Comparison of ENCODE assay signal across 18 cellular contexts in the genomic region with DNA sequence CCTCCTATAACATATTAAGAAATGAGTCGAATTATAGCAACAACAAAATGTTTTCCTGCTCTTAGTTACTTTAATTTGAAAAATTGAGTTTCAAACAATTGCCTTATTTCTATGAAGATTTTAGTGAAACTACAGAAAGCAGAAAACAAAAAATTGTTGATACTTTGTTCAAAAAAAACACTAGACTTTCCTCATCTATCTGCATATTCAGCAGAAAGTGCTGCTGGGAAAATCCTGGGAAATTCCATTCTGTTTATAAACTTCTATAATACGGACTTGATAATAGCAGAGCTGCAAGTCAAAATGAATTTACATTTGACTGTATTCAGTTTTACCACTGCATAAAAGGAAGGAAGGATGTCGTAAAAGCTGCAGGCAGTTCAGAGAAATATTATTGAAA. TPM values are rescaled to one million over a fixed set of nuclear protein-coding genes. Genes with fewer than 3 reads are reported as not detected.
DNase-seq lines count a peak whose midpoint lies in the region; ATAC-seq, FAIRE-seq and TF ChIP-seq lines count a peak whose summit lies in the region.
"Had no signal": no experiment of that assay in that cellular context is flagged by ENCODE, and none has a peak within 500 bp of the region (broad histone marks: within the 10 kb centered on the region; RNA-seq: fewer than 3 reads in every experiment).

No MANE protein-coding gene starts in this region.

- TF ChIP-seq CTCF in A549 (IDR thresholded peaks at IDR 0.05) = no peak
- TF ChIP-seq CTCF in IMR-90 (conservative IDR thresholded peaks at IDR 0.05; ENCODE audit: low read depth, low read length) = no peak
- no peak for TF ChIP-seq CTCF in RWPE2 (IDR thresholded peaks at IDR 0.05; ENCODE audit: poor library complexity, severe bottlenecking)

- H3K36me3 ChIP-seq in IMR-90 (ENCODE audit: control insufficient read depth, insufficient read depth, low read length) (no peaks in the 10 kb centered on the region), RWPE2 (ENCODE audit: low read depth) (no peaks in the 10 kb centered on the region)

- H2BK5ac ChIP-seq in IMR-90 (ENCODE audit: low read depth, low read length, poor library complexity, severe bottlenecking) = no peak overlapping the region

- H3K36me3 Mint-ChIP-seq in activated T-cell treated with anti-CD3 and anti-CD28 coated beads, Interleukin-2, amount 50 U/mL, for 72 hours (ENCODE audit: insufficient read depth in 2 of 2) = no peaks in the 10 kb centered on the region
- H3K36me3 Mint-ChIP-seq: CD14-positive monocyte; CD8-positive, alpha-beta T cell had no signal

- no peak for TF ChIP-seq EP300 in A549 (IDR thresholded peaks at IDR 0.05)

- H3K9me1 ChIP-seq in IMR-90 (ENCODE audit: insufficient read depth, low read length) = no peaks in the 10 kb centered on the region

- H3K4me2 ChIP-seq in A549 (no peak overlapping the region), IMR-90 (ENCODE audit: low read depth, low read length) (no peak overlapping the region)

- peaks cover 28% of the 10 kb centered on the region for H3K27me3 Mint-ChIP-seq in activated T-cell treated with anti-CD3 and anti-CD28 coated beads, Interleukin-2, amount 50 U/mL, for 72 hours (ENCODE audit: low read depth)

- no peak overlapping the region for H2AK5ac ChIP-seq in IMR-90 (ENCODE audit: low read depth, low read length)

- no peak overlapping the region for H3K27ac Mint-ChIP-seq in activated T-cell treated with anti-CD3 and anti-CD28 coated beads, Interleukin-2, amount 50 U/mL, for 72 hours
- H3K27ac Mint-ChIP-seq: CD8-positive, alpha-beta T cell; HFFc6 had no signal

- dilution Hi-C loops in IMR-90 (cut with HindIII; ENCODE audit: low sequenced_read_pairs, unreplicated experiment) = no loop called here

- no TSS peak for BruUV-seq in IMR-90 (replicated peaks; lab: Mats Ljungman, UMichigan)

- ATAC-seq in A549 (no peak), IMR-90 (ENCODE audit: low read depth) (no peak), RWPE2 (ENCODE audit: low read depth) (no peak), left colon (no peak), GM19463 (IDR thresholded peaks at IDR 0.05; ENCODE audit: unreplicated experiment) (no peak)
- no peak for ATAC-seq in activated T-cell treated with anti-CD3 and anti-CD28 coated beads, Interleukin-2, amount 50 U/mL, for 72 hours (replicated peaks in 1 of 2)
- ATAC-seq: CD8-positive, alpha-beta T cell had no signal

- POLR2A ChIA-PET in A549 (lab: Yijun Ruan, JAX) (no interaction called here), IMR-90 (lab: Charles Lee; ENCODE audit: unreplicated experiment) (no interaction called here)

- H2AK9ac ChIP-seq in IMR-90 (replicated peaks; ENCODE audit: low read depth, low read length, poor library complexity) = no peak overlapping the region

- H3K79me1 ChIP-seq in IMR-90 (ENCODE audit: low read depth in 1 of 2, low read length in 2 of 2) = no peaks in the 10 kb centered on the region

- H2BK15ac ChIP-seq in IMR-90 (ENCODE audit: low read depth, low read length) = no peak overlapping the region

- no peak overlapping the region for H2BK120ac ChIP-seq in IMR-90 (ENCODE audit: low read depth, low read length)

- in situ Hi-C loops in IMR-90 (cut with MboI; ENCODE audit: low sequenced_read_pairs) = no loop called here

- no peak overlapping the region for H4K8ac ChIP-seq in IMR-90 (ENCODE audit: low read depth in 2 of 2, low read length in 2 of 2)

- H4K20me1 ChIP-seq in IMR-90 (ENCODE audit: insufficient read depth, low read length) = no peaks in the 10 kb centered on the region

- no peak overlapping the region for H4K5ac ChIP-seq in IMR-90 (ENCODE audit: low read depth, low read length)

- no peaks in the 10 kb centered on the region for H3K9me3 ChIP-seq in A549
- no peaks in the 10 kb centered on the region for H3K9me3 ChIP-seq in IMR-90 (ENCODE audit: control insufficient read depth, insufficient read depth, low read length)
- H3K9me3 ChIP-seq in RWPE2 (ENCODE audit: severe bottlenecking) = no peaks in the 10 kb centered on the region
- H3K9me3 ChIP-seq: Caco-2 had no signal

- H3K4me3 Mint-ChIP-seq in activated T-cell treated with anti-CD3 and anti-CD28 coated beads, Interleukin-2, amount 50 U/mL, for 72 hours = no peak overlapping the region
- H3K4me3 Mint-ChIP-seq: CD8-positive, alpha-beta T cell; HFFc6 had no signal

- H3K23ac ChIP-seq in IMR-90 (ENCODE audit: low read depth, low read length) = no peak overlapping the region

- WGBS in A549 (ENCODE audit: missing lambda C conversion rate) = 48% methylated on average over 3 of the region's 3 CpGs
- WGBS in IMR-90 (ENCODE audit: extremely low coverage in 2 of 2, insufficient read length in 1 of 2), 2 experiments = 0% methylated on average over 1 of the region's 3 CpGs; no CpG with 5 or more reads in 1 of the 2 experiments

- TF ChIP-seq RAD21 in A549 (conservative IDR thresholded peaks at IDR 0.05 in 1 of 2, IDR thresholded peaks at IDR 0.05 in 1 of 2) (no peak), IMR-90 (IDR thresholded peaks at IDR 0.05; ENCODE audit: low read length) (no peak)

- H3K27me3 ChIP-seq in IMR-90 (ENCODE audit: control insufficient read depth, insufficient read depth, low read length) (no peaks in the 10 kb centered on the region), RWPE2 (ENCODE audit: insufficient read depth, poor library complexity, severe bottlenecking) (no peaks in the 10 kb centered on the region)

- no peak overlapping the region for H2BK20ac ChIP-seq in IMR-90 (ENCODE audit: low read depth, low read length)

- H3K18ac ChIP-seq in IMR-90 (ENCODE audit: low read depth, low read length) = no peak overlapping the region

- CTCF ChIA-PET in A549 (lab: Yijun Ruan, JAX) (no interaction called here), IMR-90 (lab: Yijun Ruan, JAX) (no interaction called here)

- H3K56ac ChIP-seq in IMR-90 (ENCODE audit: extremely low read depth, insufficient read depth, low read length) = no peak overlapping the region

- no peak overlapping the region for H3K9ac ChIP-seq in IMR-90 (ENCODE audit: low read depth, low read length)

- no peak overlapping the region for H3K14ac ChIP-seq in IMR-90 (replicated peaks; ENCODE audit: low read depth, low read length)

- no peaks in the 10 kb centered on the region; the same call in 2 of the 3 replicates for H3K4me1 ChIP-seq in A549
- H3K4me1 ChIP-seq in IMR-90 (ENCODE audit: control insufficient read depth, insufficient read depth, low read length) = peaks cover 2% of the 10 kb centered on the region; the same call in 1 of the 2 replicates
- peaks cover 23% of the 10 kb centered on the region for H3K4me1 ChIP-seq in RWPE2 (ENCODE audit: insufficient read depth, poor library complexity, severe bottlenecking)

- DNase-seq in A549 (ENCODE audit: low read depth in 1 of 2, low spot score in 1 of 2) (no peak), IMR-90 (no peak), NOMO-1 (lab: John Stamatoyannopoulos, UW; ENCODE audit: unreplicated experiment in 2 of 2) (peak; percentile 36 to 38), RWPE2 (ENCODE audit: low spot score) (no peak), left colon (no peak)
- no peak for DNase-seq in activated T-cell treated with anti-CD3 and anti-CD28 coated beads, Interleukin-2, amount 50 U/mL, for 72 hours
- DNase-seq: Caco-2; CD8-positive, alpha-beta T cell; DND-41; GF-D8; HCEC 1CT; HFFc6 had no signal

- no peak overlapping the region for H3K4ac ChIP-seq in IMR-90 (ENCODE audit: low read depth, low read length)

- no peak overlapping the region for H3K27ac ChIP-seq in A549
- no peak overlapping the region for H3K27ac ChIP-seq in IMR-90 (ENCODE audit: insufficient read depth, low read length)
- peak overlapping the region; percentile 100 for H3K27ac ChIP-seq in RWPE2 (ENCODE audit: poor library complexity, severe bottlenecking)

- no peak for FAIRE-seq in A549 (lab: Jason Lieb, UNC)
- FAIRE-seq: HTR-8/SVneo had no signal

- H4K91ac ChIP-seq in IMR-90 (ENCODE audit: insufficient read depth, low read depth, low read length) = no peak overlapping the region

- H2AFZ ChIP-seq in IMR-90 (replicated peaks; ENCODE audit: low read length, poor library complexity) = no peak overlapping the region

- H3K4me3 ChIP-seq in A549 (no peak overlapping the region), IMR-90 (ENCODE audit: insufficient read depth, low read depth, low read length) (no peak overlapping the region), RWPE2 (ENCODE audit: severe bottlenecking) (no peak overlapping the region)

- no peaks in the 10 kb centered on the region for H3K4me1 Mint-ChIP-seq in activated T-cell treated with anti-CD3 and anti-CD28 coated beads, Interleukin-2, amount 50 U/mL, for 72 hours (ENCODE audit: low read depth)

- intact Hi-C loops in IMR-90 (cut with micrococcal nuclease) = no loop called here
- intact Hi-C loops in left colon (cut with DNase I, micrococcal nuclease) = no loop called here

- no peaks in the 10 kb centered on the region for H3K9me3 Mint-ChIP-seq in activated T-cell treated with anti-CD3 and anti-CD28 coated beads, Interleukin-2, amount 50 U/mL, for 72 hours
- H3K9me3 Mint-ChIP-seq: CD8-positive, alpha-beta T cell; HFFc6 had no signal

- TF ChIP-seq POLR2A in A549 (IDR thresholded peaks at IDR 0.05; ENCODE audit: low read length) (no peak), IMR-90 (IDR thresholded peaks at IDR 0.05; ENCODE audit: low read depth, low read length) (no peak)

RNA-seq across cellular contexts. Expression of a gene that starts 24.9 kb away (rescaled TPM):
- polyA plus RNA-seq in A549 (2011; rRNA removed) = not detected in 2 replicates
- polyA plus RNA-seq in A549 (2012; cell fraction: cytosol; rRNA removed) = not detected in 2 replicates
- not detected in 2 replicates for polyA plus RNA-seq in A549 (2012; cell fraction: nucleus; rRNA removed)
- polyA plus RNA-seq in A549 (2017; fragmentation: RNase III; extraction: RNeasy Plus Mini Kit Qiagen cat#74134 plus additional on column Dnase treatment) = not detected in 3 replicates
- not detected in 2 replicates for polyA minus RNA-seq in A549 (2011; rRNA and poly(A)+ RNA removed)
- total RNA-seq in IMR-90 (2012; rRNA removed) = not detected in 2 replicates
- not detected in 2 replicates for polyA plus RNA-seq in IMR-90 (2012; rRNA removed)
- polyA plus RNA-seq in IMR-90 (2012; cell fraction: cytosol; rRNA removed) = not detected in 2 replicates
- not detected in 2 replicates for polyA plus RNA-seq in IMR-90 (2012; cell fraction: nucleus; rRNA removed; ENCODE audit: low replicate concordance)
- not detected for total RNA-seq in left colon
- total RNA-seq in activated T-cell treated with anti-CD3 and anti-CD28 coated beads, Interleukin-2, amount 50 U/mL, for 72 hours = under 1 TPM; 0.46 to 0.58 TPM
- total RNA-seq: A673; CD8-positive, alpha-beta T cell; HFFc6 had no signal
- polyA plus RNA-seq: BJ, CD14-positive monocyte had no signal

RNA-seq across cellular contexts. Expression of a gene that starts 30.1 kb away (rescaled TPM):
- polyA plus RNA-seq in A549 (2011; rRNA removed) (not detected in 2 replicates), A549 (2017; fragmentation: RNase III; extraction: RNeasy Plus Mini Kit Qiagen cat#74134 plus additional on column Dnase treatment) (not detected in 3 replicates), IMR-90 (2012; rRNA removed) (not detected in 2 replicates)
- 0.03 TPM in 1 of 2 replicates, not detected in the other for polyA plus RNA-seq in A549 (2012; cell fraction: cytosol; rRNA removed)
- 0.04 TPM in 1 of 2 replicates, not detected in the other for polyA plus RNA-seq in A549 (2012; cell fraction: nucleus; rRNA removed)
- polyA minus RNA-seq in A549 (2011; rRNA and poly(A)+ RNA removed) = not detected in 2 replicates
- total RNA-seq in IMR-90 (2012; rRNA removed) (not detected in 2 replicates), left colon (1 to 10 TPM; 1.3 to 1.7 TPM)
- not detected in 2 replicates for polyA plus RNA-seq in IMR-90 (2012; cell fraction: cytosol; rRNA removed)
- polyA plus RNA-seq in IMR-90 (2012; cell fraction: nucleus; rRNA removed; ENCODE audit: low replicate concordance) = not detected in 2 replicates
- 1 to 10 TPM in 1 of 2 donors, not detected in 1; 1.4 TPM for total RNA-seq in activated T-cell treated with anti-CD3 and anti-CD28 coated beads, Interleukin-2, amount 50 U/mL, for 72 hours
- total RNA-seq: A673; CD8-positive, alpha-beta T cell; H4; HFFc6 had no signal
- polyA plus RNA-seq: BJ, CD14-positive monocyte had no signal

Comparison
In these comparisons a context has a peak if more than half of its experiments do, and no peak if none do; other contexts are left out.
1. DNase-seq: peak in NOMO-1 (2 of 2); none in A549 (0 of 2), IMR-90 (single experiment), RWPE2 (single experiment), left colon (0 of 2) and activated T-cell treated with anti-CD3 and anti-CD28 coated beads, Interleukin-2, amount 50 U/mL, for 72 hours (0 of 2).